In genomic region chr6:74946961-74947360, GRCh38 we compare ENCODE assay signal across 17 cellular contexts.
DNase-seq lines count a peak whose midpoint lies in the region; ATAC-seq and TF ChIP-seq lines count a peak whose summit lies in the region.
"Had no signal": no experiment of that assay in that cellular context is flagged by ENCODE, and none has a peak within 500 bp of the region (broad histone marks: within the 10 kb centered on the region; RNA-seq: fewer than 3 reads in every experiment).

No MANE protein-coding gene starts in this region.

- H3K27ac ChIP-seq in ACC112 (ENCODE audit: low read depth, low read length) = peak overlapping the region; percentile 83
- H3K27ac ChIP-seq: esophagus muscularis mucosa had no signal

- no peaks in the 10 kb centered on the region for H3K36me3 ChIP-seq in ACC112 (ENCODE audit: insufficient read depth, low read length)
- H3K36me3 ChIP-seq: esophagus muscularis mucosa had no signal

- no peak for ATAC-seq in GM19463 (IDR thresholded peaks at IDR 0.05; ENCODE audit: unreplicated experiment)
- ATAC-seq: activated naive CD4-positive, alpha-beta T cell treated with anti-CD3 and anti-CD28 coated beads, Interleukin-2, amount 50 U/mL, for 72 hours; K562; stimulated activated naive CD8-positive, alpha-beta T cell treated with anti-CD3 and anti-CD28 coated beads, Interleukin-15, amount 100 ng/mL, for 72 hours had no signal

- H3K27me3 ChIP-seq in ACC112 (ENCODE audit: insufficient read depth, low read length) = no peaks in the 10 kb centered on the region
- H3K27me3 ChIP-seq: esophagus muscularis mucosa had no signal

- H3K4me3 ChIP-seq in ACC112 (ENCODE audit: low read depth, low read length) (peak overlapping the region; percentile 54), astrocyte of the cerebellum (ENCODE audit: low read depth, low read length) (no peak overlapping the region), foreskin fibroblast (ENCODE audit: low read depth in 1 of 2, low read length in 2 of 2) (no peak overlapping the region)
- H3K4me3 ChIP-seq: esophagus muscularis mucosa, K562, skin epidermis had no signal

- DNase-seq in HS-5 (ENCODE audit: low read depth) (peak; percentile 54), astrocyte of the cerebellum (ENCODE audit: low read depth) (peak; percentile 18), foreskin fibroblast (peak; percentile 51 to 77), SIG-M5 treated with dmso at 0.1 percent for 504 hours (lab: John Stamatoyannopoulos, UW; ENCODE audit: unreplicated experiment) (no peak), 8988T (no peak), NCI-H510A (lab: John Stamatoyannopoulos, UW) (no peak)
- DNase-seq: activated CD4-positive, CD25-positive, alpha-beta regulatory T cell; NCI-H1436 treated with DMSO at 0.1 percent for 48 hours; NCI-H510A treated with DMSO at 0.1 percent for 48 hours; stimulated activated naive CD8-positive, alpha-beta T cell treated with anti-CD3 and anti-CD28 coated beads, Interleukin-15, amount 100 ng/mL, for 72 hours; T-helper 1 cell had no signal

- in situ Hi-C loops in astrocyte of the cerebellum (cut with HindIII; ENCODE audit: low sequenced_read_pairs) = no loop called here

- H3K79me2 ChIP-seq in ACC112 (ENCODE audit: control insufficient read depth, insufficient read depth, low read length, unreplicated experiment) = no peaks in the 10 kb centered on the region

- H2AFZ ChIP-seq in ACC112 (ENCODE audit: low read length, unreplicated experiment) = peak overlapping the region; percentile 64

- H3K4me1 ChIP-seq in ACC112 (ENCODE audit: control insufficient read depth, insufficient read depth, low read length, unreplicated experiment) = peaks cover 19% of the 10 kb centered on the region
- H3K4me1 ChIP-seq: esophagus muscularis mucosa had no signal

- no peak for TF ChIP-seq CTCF in astrocyte of the cerebellum (IDR thresholded peaks at IDR 0.05; ENCODE audit: low read depth, low read length, missing control alignments)
- TF ChIP-seq CTCF in foreskin fibroblast (IDR thresholded peaks at IDR 0.05; ENCODE audit: low read depth, low read length) = no peak

Comparison
In these comparisons a context has a peak if more than half of its experiments do, and no peak if none do; other contexts are left out.
1. DNase-seq: peak in HS-5 (single experiment), astrocyte of the cerebellum (single experiment) and foreskin fibroblast (2 of 2); none in SIG-M5 treated with dmso at 0.1 percent for 504 hours (single experiment), 8988T (single experiment) and NCI-H510A (single experiment).